1 cellular context compared by ENCODE assay signal in genomic region chr15:71687902-71688508, GRCh38.
TF ChIP-seq lines count a peak whose summit lies in the region.

No MANE protein-coding gene starts in this region.

TF ChIP-seq in HEK293, 187 proteins besides CTCF, POLR2A, EP300 and RAD21 (continued from another document):
- TF ChIP-seq ZBTB44 (tag by site-specific recombination; IDR thresholded peaks at IDR 0.05) (peak; percentile 89), ZFP69B (tag by site-specific recombination; IDR thresholded peaks at IDR 0.05) (peak; percentile 53; the same call in 1 of the 2 replicates), ZNF423 (tag by site-specific recombination; IDR thresholded peaks at IDR 0.05) (no peak), ZBTB48 (tag by site-specific recombination; IDR thresholded peaks at IDR 0.05) (no peak), ZNF184 (tag by site-specific recombination; IDR thresholded peaks at IDR 0.05) (0 out of 2 replicates have a peak, but pooled peaks have one; percentile 39), GFI1B (tag by site-specific recombination; IDR thresholded peaks at IDR 0.05) (no peak), ZNF768 (tag by site-specific recombination; IDR thresholded peaks at IDR 0.05) (0 out of 2 replicates have a peak, but pooled peaks have one; percentile 6), IKZF3 (tag by site-specific recombination; IDR thresholded peaks at IDR 0.05) (no peak), ZNF626 (tag by site-specific recombination; IDR thresholded peaks at IDR 0.05) (no peak), ZNF747 (tag by site-specific recombination; IDR thresholded peaks at IDR 0.05) (no peak), KLF10 (tag by site-specific recombination; IDR thresholded peaks at IDR 0.05) (0 out of 2 replicates have a peak, but pooled peaks have one; percentile 26), ZXDB (tag by site-specific recombination; IDR thresholded peaks at IDR 0.05) (no peak), KLF1 (tag by site-specific recombination; IDR thresholded peaks at IDR 0.05) (no peak), ZFP3 (tag by site-specific recombination; IDR thresholded peaks at IDR 0.05; ENCODE audit: low read depth) (no peak), ZNF404 (tag by site-specific recombination; IDR thresholded peaks at IDR 0.05) (no peak), ZNF76 (tag by site-specific recombination; IDR thresholded peaks at IDR 0.05; ENCODE audit: borderline replicate concordance, low read depth) (no peak), ZNF266 (tag by site-specific recombination; IDR thresholded peaks at IDR 0.05; ENCODE audit: low read depth) (no peak), ZNF394 (tag by site-specific recombination; IDR thresholded peaks at IDR 0.05; ENCODE audit: borderline replicate concordance) (no peak), HIC1 (tag by site-specific recombination; IDR thresholded peaks at IDR 0.05) (0 out of 2 replicates have a peak, but pooled peaks have one; percentile 50), ZNF2 (tag by site-specific recombination; IDR thresholded peaks at IDR 0.05) (no peak), ZNF354C (tag by site-specific recombination; IDR thresholded peaks at IDR 0.05; ENCODE audit: borderline replicate concordance, low read depth) (no peak)
- TF ChIP-seq, protein P1, sequence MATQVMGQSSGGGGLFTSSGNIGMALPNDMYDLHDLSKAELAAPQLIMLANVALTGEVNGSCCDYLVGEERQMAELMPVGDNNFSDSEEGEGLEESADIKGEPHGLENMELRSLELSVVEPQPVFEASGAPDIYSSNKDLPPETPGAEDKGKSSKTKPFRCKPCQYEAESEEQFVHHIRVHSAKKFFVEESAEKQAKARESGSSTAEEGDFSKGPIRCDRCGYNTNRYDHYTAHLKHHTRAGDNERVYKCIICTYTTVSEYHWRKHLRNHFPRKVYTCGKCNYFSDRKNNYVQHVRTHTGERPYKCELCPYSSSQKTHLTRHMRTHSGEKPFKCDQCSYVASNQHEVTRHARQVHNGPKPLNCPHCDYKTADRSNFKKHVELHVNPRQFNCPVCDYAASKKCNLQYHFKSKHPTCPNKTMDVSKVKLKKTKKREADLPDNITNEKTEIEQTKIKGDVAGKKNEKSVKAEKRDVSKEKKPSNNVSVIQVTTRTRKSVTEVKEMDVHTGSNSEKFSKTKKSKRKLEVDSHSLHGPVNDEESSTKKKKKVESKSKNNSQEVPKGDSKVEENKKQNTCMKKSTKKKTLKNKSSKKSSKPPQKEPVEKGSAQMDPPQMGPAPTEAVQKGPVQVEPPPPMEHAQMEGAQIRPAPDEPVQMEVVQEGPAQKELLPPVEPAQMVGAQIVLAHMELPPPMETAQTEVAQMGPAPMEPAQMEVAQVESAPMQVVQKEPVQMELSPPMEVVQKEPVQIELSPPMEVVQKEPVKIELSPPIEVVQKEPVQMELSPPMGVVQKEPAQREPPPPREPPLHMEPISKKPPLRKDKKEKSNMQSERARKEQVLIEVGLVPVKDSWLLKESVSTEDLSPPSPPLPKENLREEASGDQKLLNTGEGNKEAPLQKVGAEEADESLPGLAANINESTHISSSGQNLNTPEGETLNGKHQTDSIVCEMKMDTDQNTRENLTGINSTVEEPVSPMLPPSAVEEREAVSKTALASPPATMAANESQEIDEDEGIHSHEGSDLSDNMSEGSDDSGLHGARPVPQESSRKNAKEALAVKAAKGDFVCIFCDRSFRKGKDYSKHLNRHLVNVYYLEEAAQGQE (tag by site-specific recombination; IDR thresholded peaks at IDR 0.05) = no peak
- TF ChIP-seq, protein P2, sequence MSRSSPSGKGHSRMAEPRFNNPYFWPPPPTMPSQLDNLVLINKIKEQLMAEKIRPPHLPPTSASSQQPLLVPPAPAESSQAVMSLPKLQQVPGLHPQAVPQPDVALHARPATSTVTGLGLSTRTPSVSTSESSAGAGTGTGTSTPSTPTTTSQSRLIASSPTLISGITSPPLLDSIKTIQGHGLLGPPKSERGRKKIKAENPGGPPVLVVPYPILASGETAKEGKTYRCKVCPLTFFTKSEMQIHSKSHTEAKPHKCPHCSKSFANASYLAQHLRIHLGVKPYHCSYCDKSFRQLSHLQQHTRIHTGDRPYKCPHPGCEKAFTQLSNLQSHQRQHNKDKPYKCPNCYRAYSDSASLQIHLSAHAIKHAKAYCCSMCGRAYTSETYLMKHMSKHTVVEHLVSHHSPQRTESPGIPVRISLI (tag by site-specific recombination; IDR thresholded peaks at IDR 0.05) = no peak
- TF ChIP-seq, protein P3, sequence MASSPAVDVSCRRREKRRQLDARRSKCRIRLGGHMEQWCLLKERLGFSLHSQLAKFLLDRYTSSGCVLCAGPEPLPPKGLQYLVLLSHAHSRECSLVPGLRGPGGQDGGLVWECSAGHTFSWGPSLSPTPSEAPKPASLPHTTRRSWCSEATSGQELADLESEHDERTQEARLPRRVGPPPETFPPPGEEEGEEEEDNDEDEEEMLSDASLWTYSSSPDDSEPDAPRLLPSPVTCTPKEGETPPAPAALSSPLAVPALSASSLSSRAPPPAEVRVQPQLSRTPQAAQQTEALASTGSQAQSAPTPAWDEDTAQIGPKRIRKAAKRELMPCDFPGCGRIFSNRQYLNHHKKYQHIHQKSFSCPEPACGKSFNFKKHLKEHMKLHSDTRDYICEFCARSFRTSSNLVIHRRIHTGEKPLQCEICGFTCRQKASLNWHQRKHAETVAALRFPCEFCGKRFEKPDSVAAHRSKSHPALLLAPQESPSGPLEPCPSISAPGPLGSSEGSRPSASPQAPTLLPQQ (tag by site-specific recombination; IDR thresholded peaks at IDR 0.05) = peak; percentile 85
- TF ChIP-seq, protein P4, sequence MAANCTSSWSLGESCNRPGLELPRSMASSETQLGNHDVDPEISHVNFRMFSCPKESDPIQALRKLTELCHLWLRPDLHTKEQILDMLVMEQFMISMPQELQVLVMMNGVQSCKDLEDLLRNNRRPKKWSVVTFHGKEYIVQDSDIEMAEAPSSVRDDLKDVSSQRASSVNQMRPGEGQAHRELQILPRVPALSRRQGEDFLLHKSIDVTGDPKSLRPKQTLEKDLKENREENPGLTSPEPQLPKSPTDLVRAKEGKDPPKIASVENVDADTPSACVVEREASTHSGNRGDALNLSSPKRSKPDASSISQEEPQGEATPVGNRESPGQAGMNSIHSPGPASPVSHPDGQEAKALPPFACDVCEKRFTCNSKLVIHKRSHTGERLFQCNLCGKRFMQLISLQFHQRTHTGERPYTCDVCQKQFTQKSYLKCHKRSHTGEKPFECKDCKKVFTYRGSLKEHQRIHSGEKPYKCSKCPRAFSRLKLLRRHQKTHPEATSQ (tag by site-specific recombination; IDR thresholded peaks at IDR 0.05) = no peak
- TF ChIP-seq, protein P5, sequence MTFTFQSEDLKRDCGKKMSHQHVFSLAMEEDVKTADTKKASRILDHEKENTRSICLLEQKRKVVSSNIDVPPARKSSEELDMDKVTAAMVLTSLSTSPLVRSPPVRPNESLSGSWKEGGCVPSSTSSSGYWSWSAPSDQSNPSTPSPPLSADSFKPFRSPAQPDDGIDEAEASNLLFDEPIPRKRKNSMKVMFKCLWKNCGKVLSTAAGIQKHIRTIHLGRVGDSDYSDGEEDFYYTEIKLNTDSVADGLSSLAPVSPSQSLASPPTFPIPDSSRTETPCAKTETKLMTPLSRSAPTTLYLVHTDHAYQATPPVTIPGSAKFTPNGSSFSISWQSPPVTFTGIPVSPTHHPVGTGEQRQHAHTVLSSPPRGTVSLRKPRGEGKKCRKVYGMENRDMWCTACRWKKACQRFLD (tag by site-specific recombination; IDR thresholded peaks at IDR 0.05) = no peak
- TF ChIP-seq, protein P6, sequence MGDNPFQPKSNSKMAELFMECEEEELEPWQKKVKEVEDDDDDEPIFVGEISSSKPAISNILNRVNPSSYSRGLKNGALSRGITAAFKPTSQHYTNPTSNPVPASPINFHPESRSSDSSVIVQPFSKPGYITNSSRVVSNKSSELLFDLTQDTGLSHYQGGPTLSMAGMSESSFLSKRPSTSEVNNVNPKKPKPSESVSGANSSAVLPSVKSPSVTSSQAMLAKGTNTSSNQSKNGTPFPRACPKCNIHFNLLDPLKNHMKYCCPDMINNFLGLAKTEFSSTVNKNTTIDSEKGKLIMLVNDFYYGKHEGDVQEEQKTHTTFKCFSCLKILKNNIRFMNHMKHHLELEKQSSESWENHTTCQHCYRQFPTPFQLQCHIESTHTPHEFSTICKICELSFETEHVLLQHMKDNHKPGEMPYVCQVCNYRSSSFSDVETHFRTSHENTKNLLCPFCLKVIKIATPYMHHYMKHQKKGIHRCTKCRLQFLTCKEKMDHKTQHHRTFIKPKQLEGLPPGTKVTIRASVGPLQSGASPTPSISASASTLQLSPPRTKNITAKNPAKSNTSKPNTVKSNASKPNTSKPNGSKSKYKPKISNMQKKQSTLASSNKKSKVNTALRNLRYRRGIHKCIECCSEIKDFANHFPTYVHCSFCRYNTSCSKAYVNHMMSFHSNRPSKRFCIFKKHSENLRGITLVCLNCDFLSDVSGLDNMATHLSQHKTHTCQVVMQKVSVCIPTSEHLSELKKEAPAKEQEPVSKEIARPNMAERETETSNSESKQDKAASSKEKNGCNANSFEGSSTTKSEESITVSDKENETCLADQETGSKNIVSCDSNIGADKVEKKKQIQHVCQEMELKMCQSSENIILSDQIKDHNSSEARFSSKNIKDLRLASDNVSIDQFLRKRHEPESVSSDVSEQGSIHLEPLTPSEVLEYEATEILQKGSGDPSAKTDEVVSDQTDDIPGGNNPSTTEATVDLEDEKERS (tag by site-specific recombination; IDR thresholded peaks at IDR 0.05) = no peak
- TF ChIP-seq, protein P7, sequence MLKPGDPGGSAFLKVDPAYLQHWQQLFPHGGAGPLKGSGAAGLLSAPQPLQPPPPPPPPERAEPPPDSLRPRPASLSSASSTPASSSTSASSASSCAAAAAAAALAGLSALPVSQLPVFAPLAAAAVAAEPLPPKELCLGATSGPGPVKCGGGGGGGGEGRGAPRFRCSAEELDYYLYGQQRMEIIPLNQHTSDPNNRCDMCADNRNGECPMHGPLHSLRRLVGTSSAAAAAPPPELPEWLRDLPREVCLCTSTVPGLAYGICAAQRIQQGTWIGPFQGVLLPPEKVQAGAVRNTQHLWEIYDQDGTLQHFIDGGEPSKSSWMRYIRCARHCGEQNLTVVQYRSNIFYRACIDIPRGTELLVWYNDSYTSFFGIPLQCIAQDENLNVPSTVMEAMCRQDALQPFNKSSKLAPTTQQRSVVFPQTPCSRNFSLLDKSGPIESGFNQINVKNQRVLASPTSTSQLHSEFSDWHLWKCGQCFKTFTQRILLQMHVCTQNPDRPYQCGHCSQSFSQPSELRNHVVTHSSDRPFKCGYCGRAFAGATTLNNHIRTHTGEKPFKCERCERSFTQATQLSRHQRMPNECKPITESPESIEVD (tag by site-specific recombination; IDR thresholded peaks at IDR 0.05) = peak; percentile 92
- TF ChIP-seq, protein P8, sequence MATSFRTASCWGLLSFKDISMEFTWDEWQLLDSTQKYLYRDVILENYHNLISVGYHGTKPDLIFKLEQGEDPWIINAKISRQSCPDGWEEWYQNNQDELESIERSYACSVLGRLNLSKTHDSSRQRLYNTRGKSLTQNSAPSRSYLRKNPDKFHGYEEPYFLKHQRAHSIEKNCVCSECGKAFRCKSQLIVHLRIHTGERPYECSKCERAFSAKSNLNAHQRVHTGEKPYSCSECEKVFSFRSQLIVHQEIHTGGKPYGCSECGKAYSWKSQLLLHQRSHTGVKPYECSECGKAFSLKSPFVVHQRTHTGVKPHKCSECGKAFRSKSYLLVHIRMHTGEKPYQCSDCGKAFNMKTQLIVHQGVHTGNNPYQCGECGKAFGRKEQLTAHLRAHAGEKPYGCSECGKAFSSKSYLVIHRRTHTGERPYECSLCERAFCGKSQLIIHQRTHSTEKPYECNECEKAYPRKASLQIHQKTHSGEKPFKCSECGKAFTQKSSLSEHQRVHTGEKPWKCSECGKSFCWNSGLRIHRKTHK (tag by site-specific recombination; IDR thresholded peaks at IDR 0.05) = no peak
- TF ChIP-seq, protein P9, sequence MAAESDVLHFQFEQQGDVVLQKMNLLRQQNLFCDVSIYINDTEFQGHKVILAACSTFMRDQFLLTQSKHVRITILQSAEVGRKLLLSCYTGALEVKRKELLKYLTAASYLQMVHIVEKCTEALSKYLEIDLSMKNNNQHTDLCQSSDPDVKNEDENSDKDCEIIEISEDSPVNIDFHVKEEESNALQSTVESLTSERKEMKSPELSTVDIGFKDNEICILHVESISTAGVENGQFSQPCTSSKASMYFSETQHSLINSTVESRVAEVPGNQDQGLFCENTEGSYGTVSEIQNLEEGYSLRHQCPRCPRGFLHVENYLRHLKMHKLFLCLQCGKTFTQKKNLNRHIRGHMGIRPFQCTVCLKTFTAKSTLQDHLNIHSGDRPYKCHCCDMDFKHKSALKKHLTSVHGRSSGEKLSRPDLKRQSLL (tag by site-specific recombination; IDR thresholded peaks at IDR 0.05) = no peak
